In genomic region chr20:31843881-31844280, GRCh38 we compare ENCODE assay signal across 23 cellular contexts. TPM values are rescaled to one million over a fixed set of nuclear protein-coding genes. Genes with fewer than 3 reads are reported as not detected.
DNase-seq lines count a peak whose midpoint lies in the region; TF ChIP-seq lines count a peak whose summit lies in the region.
"Had no signal": no experiment of that assay in that cellular context is flagged by ENCODE, and none has a peak within 500 bp of the region (broad histone marks: within the 10 kb centered on the region; RNA-seq: fewer than 3 reads in every experiment).

No MANE protein-coding gene starts in this region.

- H3K4me3 Mint-ChIP-seq in nephron progenitor cell: peak overlapping the region; percentile 54
- H3K4me3 Mint-ChIP-seq in type B pancreatic cell: no peak overlapping the region
- no peak overlapping the region for H3K4me3 Mint-ChIP-seq in HFFc6
- H3K4me3 Mint-ChIP-seq: activated naive CD8-positive, alpha-beta T cell treated with anti-CD3 and anti-CD28 coated beads, Interleukin-2, amount 10 ng/mL, durations not matched to agents 7 days and 5 days; IgD-negative memory B cell had no signal

- H3K4me1 Mint-ChIP-seq in nephron progenitor cell: peaks cover 38% of the 10 kb centered on the region
- peaks cover 16% of the 10 kb centered on the region for H3K4me1 Mint-ChIP-seq in type B pancreatic cell (ENCODE audit: unreplicated experiment)
- peaks cover 34% of the 10 kb centered on the region for H3K4me1 Mint-ChIP-seq in HFFc6 (ENCODE audit: low read depth)
- H3K4me1 Mint-ChIP-seq: activated naive CD8-positive, alpha-beta T cell treated with anti-CD3 and anti-CD28 coated beads, Interleukin-2, amount 10 ng/mL, durations not matched to agents 7 days and 5 days had no signal

- no peaks in the 10 kb centered on the region for H3K9me3 Mint-ChIP-seq in nephron progenitor cell
- no peaks in the 10 kb centered on the region for H3K9me3 Mint-ChIP-seq in type B pancreatic cell
- no peaks in the 10 kb centered on the region for H3K9me3 Mint-ChIP-seq in HFFc6
- H3K9me3 Mint-ChIP-seq: activated naive CD8-positive, alpha-beta T cell treated with anti-CD3 and anti-CD28 coated beads, Interleukin-2, amount 10 ng/mL, durations not matched to agents 7 days and 5 days; IgD-negative memory B cell had no signal

- peak in 1 of 2 experiments; percentile 34 for DNase-seq in SJCRH30
- no peak for DNase-seq in coronary artery (ENCODE audit: low spot score)
- no peak for DNase-seq in nephron progenitor cell
- no peak for DNase-seq in type B pancreatic cell (ENCODE audit: extremely low spot score, unreplicated experiment)
- no peak for DNase-seq in HFFc6
- DNase-seq in T-helper 1 cell: no peak
- no peak for DNase-seq in NCI-H526 (lab: John Stamatoyannopoulos, UW)
- DNase-seq: activated CD4-positive, alpha-beta T cell treated with anti-CD3 and anti-CD28 coated beads for 1 hour; activated naive CD8-positive, alpha-beta T cell treated with anti-CD3 and anti-CD28 coated beads, Interleukin-2, amount 10 ng/mL, durations not matched to agents 7 days and 5 days; DMS79 treated with DMSO at 0.1 percent for 48 hours; foreskin keratinocyte; left colon; NCI-H146; NCI-H774; stimulated activated CD4-positive, alpha-beta T cell treated with anti-CD3 and anti-CD28 coated beads, Interleukin-4, amount 100 ng/mL, for 24 hours; stomach had no signal

- H3K27ac ChIP-seq in SJCRH30: peak overlapping the region; percentile 71; the same call in 1 of the 2 replicates
- peak overlapping the region; percentile 85 to 95 for H3K27ac ChIP-seq in coronary artery
- H3K27ac ChIP-seq: epithelial cell of prostate, foreskin keratinocyte had no signal

- no peaks in the 10 kb centered on the region for H3K36me3 ChIP-seq in SJCRH30
- H3K36me3 ChIP-seq: stomach had no signal

- H3K4me3 ChIP-seq in SJCRH30: peak overlapping the region; percentile 60
- H3K4me3 ChIP-seq in coronary artery: peak overlapping the region; percentile 84
- H3K4me3 ChIP-seq: smooth muscle cell had no signal

- H3K4me1 ChIP-seq in SJCRH30: peaks cover 50% of the 10 kb centered on the region
- H3K4me1 ChIP-seq: foreskin keratinocyte had no signal

- peaks cover 3% of the 10 kb centered on the region for H3K27me3 Mint-ChIP-seq in nephron progenitor cell (ENCODE audit: low read depth, poor library complexity)
- H3K27me3 Mint-ChIP-seq in type B pancreatic cell: peaks cover 18% of the 10 kb centered on the region
- H3K27me3 Mint-ChIP-seq in HFFc6 (ENCODE audit: insufficient read depth): peaks cover 5% of the 10 kb centered on the region
- H3K27me3 Mint-ChIP-seq: IgD-negative memory B cell had no signal

- H3K27ac Mint-ChIP-seq in nephron progenitor cell (no peak overlapping the region), type B pancreatic cell (peak overlapping the region; percentile 32), HFFc6 (no peak overlapping the region)
- H3K27ac Mint-ChIP-seq: activated naive CD8-positive, alpha-beta T cell treated with anti-CD3 and anti-CD28 coated beads, Interleukin-2, amount 10 ng/mL, durations not matched to agents 7 days and 5 days; IgD-negative memory B cell; progenitor cell of endocrine pancreas had no signal

- H3K9me3 ChIP-seq in SJCRH30 (replicated peaks): no peaks in the 10 kb centered on the region
- H3K9me3 ChIP-seq: stomach had no signal

- H3K36me3 Mint-ChIP-seq in nephron progenitor cell (ENCODE audit: low read depth): no peaks in the 10 kb centered on the region
- no peaks in the 10 kb centered on the region for H3K36me3 Mint-ChIP-seq in type B pancreatic cell
- H3K36me3 Mint-ChIP-seq in HFFc6 (ENCODE audit: low read depth): no peaks in the 10 kb centered on the region
- H3K36me3 Mint-ChIP-seq: activated naive CD8-positive, alpha-beta T cell treated with anti-CD3 and anti-CD28 coated beads, Interleukin-2, amount 10 ng/mL, durations not matched to agents 7 days and 5 days had no signal

- TF ChIP-seq CTCF in coronary artery (IDR thresholded peaks at IDR 0.05) (no peak), nephron progenitor cell (IDR thresholded peaks at IDR 0.05) (no peak), type B pancreatic cell (conservative IDR thresholded peaks at IDR 0.05) (no peak), HFFc6 (IDR thresholded peaks at IDR 0.05) (no peak)

- H3K27me3 ChIP-seq in SJCRH30: no peaks in the 10 kb centered on the region

RNA-seq across cellular contexts. Expression of gene FOXS1, which starts 1.5 kb away (rescaled TPM):
- total RNA-seq in SJCRH30 (2014; rRNA removed; shearing (Covaris generic)): 55.5 and 69.0 TPM in 2 replicates
- 0.22 TPM in 1 of 2 replicates, not detected in the other for total RNA-seq in type B pancreatic cell (ENCODE audit: low replicate concordance)
- total RNA-seq in HFFc6 (2021; fragmentation: NEBNext Ultra II Directional; extraction: Animal tissue kit (Norgen Biotek cat#: 25700)): not detected
- total RNA-seq: activated naive CD8-positive, alpha-beta T cell treated with anti-CD3 and anti-CD28 coated beads, Interleukin-2, amount 10 ng/mL, durations not matched to agents 7 days and 5 days; foreskin keratinocyte; MCF 10A; progenitor cell of endocrine pancreas had no signal

RNA-seq across cellular contexts. Expression of gene MYLK2, which starts 24.7 kb away (rescaled TPM):
- 3.1 and 3.5 TPM in 2 replicates for total RNA-seq in SJCRH30 (2014; rRNA removed; shearing (Covaris generic))
- total RNA-seq in type B pancreatic cell (ENCODE audit: low replicate concordance): 0.21 and 0.77 TPM in 2 replicates
- total RNA-seq in HFFc6 (2021; fragmentation: NEBNext Ultra II Directional; extraction: Animal tissue kit (Norgen Biotek cat#: 25700)): under 1 TPM; 0.07 to 0.30 (median 0.16) TPM

RNA-seq across cellular contexts. Expression of gene DUSP15, which starts 26.4 kb away (rescaled TPM):
- 2.5 and 2.9 TPM in 2 replicates for total RNA-seq in SJCRH30 (2014; rRNA removed; shearing (Covaris generic))
- 3.0 and 9.1 TPM in 2 replicates for total RNA-seq in type B pancreatic cell (ENCODE audit: low replicate concordance)
- total RNA-seq in HFFc6 (2021; fragmentation: NEBNext Ultra II Directional; extraction: Animal tissue kit (Norgen Biotek cat#: 25700)): not detected
- total RNA-seq: activated naive CD8-positive, alpha-beta T cell treated with anti-CD3 and anti-CD28 coated beads, Interleukin-2, amount 10 ng/mL, durations not matched to agents 7 days and 5 days; foreskin keratinocyte; MCF 10A had no signal

RNA-seq across cellular contexts. Expression of gene TTLL9, which starts 26.6 kb away (rescaled TPM):
- 0.05 TPM in 1 of 2 replicates, not detected in the other for total RNA-seq in SJCRH30 (2014; rRNA removed; shearing (Covaris generic))
- 0.17 and 3.4 TPM in 2 replicates for total RNA-seq in type B pancreatic cell (ENCODE audit: low replicate concordance)
- not detected for total RNA-seq in HFFc6 (2021; fragmentation: NEBNext Ultra II Directional; extraction: Animal tissue kit (Norgen Biotek cat#: 25700))
- total RNA-seq: activated naive CD8-positive, alpha-beta T cell treated with anti-CD3 and anti-CD28 coated beads, Interleukin-2, amount 10 ng/mL, durations not matched to agents 7 days and 5 days; dermis microvascular lymphatic vessel endothelial cell; foreskin keratinocyte; myocyte; smooth muscle cell had no signal

Comparison
In these comparisons a context has a peak if more than half of its experiments do, and no peak if none do; other contexts are left out.
1. RNA of gene FOXS1, which starts 1.5 kb away (total RNA-seq): 55.5 to 69.0 TPM in SJCRH30; 0.22 TPM in type B pancreatic cell and not detected in HFFc6; every median in the first group is over 10 times any median in the second.